In the genomic region with DNA sequence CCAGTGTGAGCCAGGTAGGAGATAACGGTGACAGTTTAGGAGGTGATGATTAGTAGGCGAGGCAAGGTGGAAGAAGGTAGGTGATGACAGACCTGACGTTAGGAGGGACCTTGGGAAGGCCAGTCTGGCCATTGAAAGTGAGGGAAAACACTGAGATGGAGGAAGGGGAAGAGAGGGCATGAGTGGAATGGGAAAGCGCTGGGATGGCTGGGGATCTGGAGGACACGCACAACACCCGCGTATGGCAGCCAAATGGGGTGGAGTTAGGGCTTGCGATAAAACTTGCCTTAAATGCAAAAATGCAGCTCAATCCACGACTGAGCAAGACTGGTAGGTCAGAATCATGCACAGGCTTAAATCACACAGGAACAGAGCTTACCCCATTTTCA, we compare ENCODE assay signal across 8 cellular contexts. TPM values are rescaled to one million over a fixed set of nuclear protein-coding genes. Genes with fewer than 3 reads are reported as not detected.
DNase-seq lines count a peak whose midpoint lies in the region; ATAC-seq lines count a peak whose summit lies in the region.

No MANE protein-coding gene starts in this region.

- WGBS in ectodermal cell, 2 experiments: 26 to 30% methylated on average over 9 of the region's 9 CpGs
- WGBS in aorta, 2 donors: 13 to 17% methylated on average over 9 of the region's 9 CpGs

- no peak overlapping the region for H3K27ac Mint-ChIP-seq in stimulated activated naive CD8-positive, alpha-beta T cell treated with anti-CD3 and anti-CD28 coated beads, Interleukin-15, Interleukin-2, amounts not matched to agents 100 ng/mL and 50 ng/mL, for 24 hours

- H3K4me1 ChIP-seq in ectodermal cell (ENCODE audit: control insufficient read depth, insufficient read depth, low read length) (no peaks in the 10 kb centered on the region), muscle layer of duodenum (ENCODE audit: control insufficient read depth in 1 of 2, insufficient read depth in 2 of 2, low read length in 2 of 2) (no peaks in the 10 kb centered on the region), aorta (ENCODE audit: control insufficient read depth in 1 of 2, insufficient read depth in 2 of 2, low read length in 2 of 2) (peaks cover 0 to 2% of the 10 kb centered on the region in 2 donors)

- H3K36me3 Mint-ChIP-seq in stimulated activated naive CD8-positive, alpha-beta T cell treated with anti-CD3 and anti-CD28 coated beads, Interleukin-15, Interleukin-2, amounts not matched to agents 100 ng/mL and 50 ng/mL, for 24 hours (ENCODE audit: low read depth): no peaks in the 10 kb centered on the region

- H3K36me3 ChIP-seq in ectodermal cell (ENCODE audit: control insufficient read depth, insufficient read depth, low read length) (no peaks in the 10 kb centered on the region), muscle layer of duodenum (ENCODE audit: control insufficient read depth in 1 of 2, insufficient read depth in 2 of 2, low read length in 2 of 2) (no peaks in the 10 kb centered on the region), aorta (ENCODE audit: control insufficient read depth in 1 of 2, insufficient read depth in 2 of 2, low read length in 1 of 2) (no peaks in the 10 kb centered on the region)

- H3K27me3 Mint-ChIP-seq in stimulated activated naive CD8-positive, alpha-beta T cell treated with anti-CD3 and anti-CD28 coated beads, Interleukin-15, Interleukin-2, amounts not matched to agents 100 ng/mL and 50 ng/mL, for 24 hours: no peaks in the 10 kb centered on the region

- intact Hi-C loops in aorta (cut with DNase I): loop anchor here in 1 of 2 donors (2.0 to 10.0 kb wide), 2 partner anchors 42 to 214 kb away; partner anchors contain the start of gene G3BP2

- H3K9me3 ChIP-seq in ectodermal cell (ENCODE audit: control insufficient read depth, low read length) (no peaks in the 10 kb centered on the region), muscle layer of duodenum (ENCODE audit: control insufficient read depth in 1 of 2, low read length in 2 of 2) (no peaks in the 10 kb centered on the region), aorta (ENCODE audit: control insufficient read depth, low read length) (no peaks in the 10 kb centered on the region)

- H3K9me3 Mint-ChIP-seq in stimulated activated naive CD8-positive, alpha-beta T cell treated with anti-CD3 and anti-CD28 coated beads, Interleukin-15, Interleukin-2, amounts not matched to agents 100 ng/mL and 50 ng/mL, for 24 hours: no peaks in the 10 kb centered on the region

- H3K4me3 Mint-ChIP-seq in stimulated activated naive CD8-positive, alpha-beta T cell treated with anti-CD3 and anti-CD28 coated beads, Interleukin-15, Interleukin-2, amounts not matched to agents 100 ng/mL and 50 ng/mL, for 24 hours: peak overlapping the region; percentile 83

- H3K4me3 ChIP-seq in ectodermal cell (ENCODE audit: insufficient read depth, low read depth, low read length) (peak overlapping the region; percentile 65), muscle layer of duodenum (ENCODE audit: low read depth in 1 of 2, low read length in 2 of 2) (peak overlapping the region; percentile 84 to 91), aorta (ENCODE audit: low read length in 2 of 2) (peak overlapping the region; percentile 24 to 59)

- no peak overlapping the region for H3K27ac ChIP-seq in ectodermal cell (ENCODE audit: insufficient read depth, low read depth, low read length, poor library complexity, severe bottlenecking)
- H3K27ac ChIP-seq in muscle layer of duodenum (ENCODE audit: low read length): no peak overlapping the region
- H3K27ac ChIP-seq in aorta (ENCODE audit: low read depth in 1 of 2, low read length in 2 of 2): no peak overlapping the region

- DNase-seq in stimulated activated naive CD8-positive, alpha-beta T cell treated with anti-CD3 and anti-CD28 coated beads, Interleukin-15, Interleukin-2, amounts not matched to agents 100 U/mL and 50 U/mL, for 24 hours: no peak
- DNase-seq in aorta (no peak), NCI-H1694 (lab: John Stamatoyannopoulos, UW) (no peak), NCI-H524 treated with DMSO at 0.1 percent for 48 hours (lab: John Stamatoyannopoulos, UW) (no peak)
- no peak for DNase-seq in stimulated activated naive CD4-positive, alpha-beta T cell treated with Interleukin-2 at 50 U/mL for 16 hours (lab: John Stamatoyannopoulos, UW)

- no peak for ATAC-seq in stimulated activated naive CD8-positive, alpha-beta T cell treated with anti-CD3 and anti-CD28 coated beads, Interleukin-15, Interleukin-2, amounts not matched to agents 100 U/mL and 50 U/mL, for 24 hours
- ATAC-seq in aorta (ENCODE audit: low FRiP score): peak; percentile 62

- H3K27me3 ChIP-seq in ectodermal cell (ENCODE audit: control insufficient read depth, insufficient read depth, low read length, poor library complexity, severe bottlenecking) (peaks cover 11% of the 10 kb centered on the region), muscle layer of duodenum (ENCODE audit: low read depth, low read length) (no peaks in the 10 kb centered on the region), aorta (ENCODE audit: control insufficient read depth in 1 of 2, insufficient read depth in 2 of 2, low read length in 1 of 2) (no peaks in the 10 kb centered on the region)

- peaks cover 11% of the 10 kb centered on the region for H3K4me1 Mint-ChIP-seq in stimulated activated naive CD8-positive, alpha-beta T cell treated with anti-CD3 and anti-CD28 coated beads, Interleukin-15, Interleukin-2, amounts not matched to agents 100 ng/mL and 50 ng/mL, for 24 hours (ENCODE audit: low read depth)

RNA-seq across cellular contexts. Expression of gene CDKL2, which starts 0.6 kb away (rescaled TPM):
- 1.4 TPM for polyA plus RNA-seq in ectodermal cell (2013, experiment 1 of 4)
- 1.0 TPM for polyA plus RNA-seq in ectodermal cell (2013, experiment 2 of 4)
- 0.85 TPM for polyA plus RNA-seq in ectodermal cell (2013, experiment 3 of 4)
- 0.97 TPM for polyA plus RNA-seq in ectodermal cell (2013, experiment 4 of 4)
- total RNA-seq in aorta: 1 to 10 TPM; 2.3 to 2.8 TPM
- polyA plus RNA-seq in aorta: under 1 TPM in 1 of 2 donors, not detected in 1; 0.49 TPM

RNA-seq across cellular contexts. Expression of gene G3BP2, which starts 42.3 kb away (rescaled TPM):
- polyA plus RNA-seq in ectodermal cell (2013, experiment 1 of 4): 226 TPM
- polyA plus RNA-seq in ectodermal cell (2013, experiment 2 of 4): 249 TPM
- 143 TPM for polyA plus RNA-seq in ectodermal cell (2013, experiment 3 of 4)
- polyA plus RNA-seq in ectodermal cell (2013, experiment 4 of 4): 156 TPM
- total RNA-seq in aorta: 10 to 100 TPM; 99.6 to 99.7 TPM
- polyA plus RNA-seq in aorta: 10 to 100 TPM; 36.7 to 38.6 TPM
